11 cellular contexts compared by ENCODE assay signal in the genomic region with DNA sequence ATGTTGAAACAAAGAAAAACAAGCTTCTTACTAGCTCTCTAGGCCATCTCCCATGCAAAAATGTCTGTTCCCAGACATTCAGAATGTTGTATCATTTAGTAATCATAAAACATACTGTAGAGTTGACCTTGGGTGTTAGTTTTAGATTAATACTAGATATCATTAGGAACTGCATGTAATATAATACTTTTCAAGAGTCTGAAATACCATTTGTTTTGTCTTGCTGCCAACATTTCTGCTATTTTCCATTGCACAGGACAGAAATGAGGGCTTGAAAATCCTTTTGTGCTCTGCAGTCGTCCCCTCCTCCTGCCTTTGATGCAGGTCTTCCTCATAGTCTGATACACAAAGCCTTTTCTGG.
A peak's percentile ranks its signal among the peaks of the same experiment; 100 is the strongest.
DNase-seq lines count a peak whose midpoint lies in the region; ATAC-seq, FAIRE-seq and TF ChIP-seq lines count a peak whose summit lies in the region.
"Had no signal": no experiment of that assay in that cellular context is flagged by ENCODE, and none has a peak within 500 bp of the region (broad histone marks: within the 10 kb centered on the region; RNA-seq: fewer than 3 reads in every experiment).

No MANE protein-coding gene starts in this region.

- H3K4me1 ChIP-seq in A549 = peaks cover 37% of the 10 kb centered on the region
- peaks cover 1% of the 10 kb centered on the region for H3K4me1 ChIP-seq in ovary (ENCODE audit: insufficient read depth)
- H3K4me1 ChIP-seq: BLaER1 treated with 17β-estradiol and CSF1 and Interleukin-3, amounts not matched to agents 10 nM and 100 nM had no signal

- POLR2A ChIA-PET in A549 (lab: Yijun Ruan, JAX) = interaction anchor here (0.6 to 1.4 kb wide), 2 partner anchors 83 to 133 kb away, joined by 5 read pairs; no protein-coding TSS in a partner anchor

- CTCF ChIA-PET in A549 (lab: Yijun Ruan, JAX) = interaction anchor here (0.7 to 1.6 kb wide), 4 partner anchors 16 to 203 kb away, joined by 3 to 5 read pairs (median 3); no protein-coding TSS in a partner anchor

- intact Hi-C loops in ovary (cut with DNase I) = no loop called here

- peak overlapping the region; percentile 73 to 83 for H3K27ac ChIP-seq in A549
- H3K27ac ChIP-seq in ovary = peak overlapping the region in 1 of 2 donors; percentile 10
- H3K27ac ChIP-seq: BLaER1 treated with 17β-estradiol and CSF1 and Interleukin-3, amounts not matched to agents 10 nM and 100 nM had no signal

- no peaks in the 10 kb centered on the region for H3K27me3 ChIP-seq in ovary
- H3K27me3 ChIP-seq: BLaER1 treated with 17β-estradiol and CSF1 and Interleukin-3, amounts not matched to agents 10 nM and 100 nM had no signal

- ATAC-seq in A549 (peak in 1 of 2 experiments; percentile 74; a peak in 4 of 6 replicates), GM19324 (IDR thresholded peaks at IDR 0.05; ENCODE audit: low FRiP score, unreplicated experiment) (no peak), HG03354 (IDR thresholded peaks at IDR 0.05; ENCODE audit: poor library complexity, severe bottlenecking, unreplicated experiment) (no peak)
- ATAC-seq: HepG2 had no signal

- TF ChIP-seq POLR2A in A549 (IDR thresholded peaks at IDR 0.05; ENCODE audit: low read length) (no peak), ovary (IDR thresholded peaks at IDR 0.05) (no peak)

- TF ChIP-seq CTCF in A549 (IDR thresholded peaks at IDR 0.05) (no peak), ovary (IDR thresholded peaks at IDR 0.05) (no peak)

- H3K4me3 ChIP-seq in A549 (no peak overlapping the region), ovary (no peak overlapping the region)
- H3K4me3 ChIP-seq: BLaER1 treated with 17β-estradiol and CSF1 and Interleukin-3, amounts not matched to agents 10 nM and 100 nM had no signal

- DNase-seq in A549 (ENCODE audit: low read depth in 1 of 2, low spot score in 1 of 2) = peak in 1 of 2 experiments; percentile 62
- peak; percentile 62 for DNase-seq in NCI-H1092 treated with DMSO at 0.1 percent for 48 hours (lab: John Stamatoyannopoulos, UW)
- DNase-seq in dedifferentiated amniotic fluid mesenchymal stem cell (ENCODE audit: extremely low spot score) = peak; percentile 69
- peak; percentile 61 for DNase-seq in myocyte (ENCODE audit: low read depth)
- no peak for DNase-seq in ovary
- DNase-seq in stimulated activated CD4-positive, alpha-beta T cell treated with anti-CD3 and anti-CD28 coated beads, Interleukin-15, amount 100 ng/mL, for 24 hours = no peak
- DNase-seq: naive B cell had no signal

- TF ChIP-seq EP300 in A549 (IDR thresholded peaks at IDR 0.05) (peak in 1 of 2 experiments; percentile 11; a peak in 1 of 5 replicates), ovary (IDR thresholded peaks at IDR 0.05) (no peak)

- peak; percentile 18 for FAIRE-seq in A549 (lab: Jason Lieb, UNC)
- FAIRE-seq: HepG2 had no signal

- peaks cover 7% of the 10 kb centered on the region; the same call in 2 of the 3 replicates for H3K9me3 ChIP-seq in A549
- H3K9me3 ChIP-seq in ovary = no peaks in the 10 kb centered on the region

- 0 out of 5 replicates have a peak, but pooled peaks of 1 of the 2 experiments have one; percentile 14 for TF ChIP-seq RAD21 in A549 (conservative IDR thresholded peaks at IDR 0.05 in 1 of 2, IDR thresholded peaks at IDR 0.05 in 1 of 2)

- H3K36me3 ChIP-seq in ovary = no peaks in the 10 kb centered on the region
- H3K36me3 ChIP-seq: BLaER1 treated with 17β-estradiol and CSF1 and Interleukin-3, amounts not matched to agents 10 nM and 100 nM had no signal

- 4% methylated on average over 1 of the region's 1 CpG for WGBS in A549 (ENCODE audit: missing lambda C conversion rate)
- 0 to 9% (median 5%) methylated on average over 1 of the region's 1 CpG for WGBS in ovary, 3 donors

- H3K4me2 ChIP-seq in A549 = peak overlapping the region; percentile 74
- H3K4me2 ChIP-seq: BLaER1 treated with 17β-estradiol and CSF1 and Interleukin-3, amounts not matched to agents 10 nM and 100 nM had no signal

TF ChIP-seq in A549, 52 proteins besides CTCF, POLR2A, EP300 and RAD21:
- TF ChIP-seq MAX (IDR thresholded peaks at IDR 0.05) (peak; percentile 23; the same call in 1 of the 2 replicates), CEBPB (IDR thresholded peaks at IDR 0.05) (peak in 1 of 2 experiments; percentile 10; a peak in 1 of 4 replicates), GATA3 (IDR thresholded peaks at IDR 0.05; ENCODE audit: borderline replicate concordance) (peak; percentile 83)
- TF ChIP-seq, protein P1, sequence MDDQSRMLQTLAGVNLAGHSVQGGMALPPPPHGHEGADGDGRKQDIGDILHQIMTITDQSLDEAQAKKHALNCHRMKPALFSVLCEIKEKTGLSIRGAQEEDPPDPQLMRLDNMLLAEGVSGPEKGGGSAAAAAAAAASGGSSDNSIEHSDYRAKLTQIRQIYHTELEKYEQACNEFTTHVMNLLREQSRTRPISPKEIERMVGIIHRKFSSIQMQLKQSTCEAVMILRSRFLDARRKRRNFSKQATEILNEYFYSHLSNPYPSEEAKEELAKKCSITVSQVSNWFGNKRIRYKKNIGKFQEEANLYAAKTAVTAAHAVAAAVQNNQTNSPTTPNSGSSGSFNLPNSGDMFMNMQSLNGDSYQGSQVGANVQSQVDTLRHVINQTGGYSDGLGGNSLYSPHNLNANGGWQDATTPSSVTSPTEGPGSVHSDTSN (IDR thresholded peaks at IDR 0.05) = no peak
TF ChIP-seq in A549: peak in this region for 3.

Comparison
In these comparisons a context has a peak if more than half of its experiments do, and no peak if none do; other contexts are left out.
1. DNase-seq: peak in NCI-H1092 treated with DMSO at 0.1 percent for 48 hours (single experiment), dedifferentiated amniotic fluid mesenchymal stem cell (single experiment) and myocyte (single experiment); none in ovary (0 of 5) and stimulated activated CD4-positive, alpha-beta T cell treated with anti-CD3 and anti-CD28 coated beads, Interleukin-15, amount 100 ng/mL, for 24 hours (single experiment).